ENCODE assay signal across 8 cellular contexts in genomic region chr17:44345497-44346026, GRCh38. TPM values are rescaled to one million over a fixed set of nuclear protein-coding genes. Genes with fewer than 3 reads are reported as not detected.
A peak's percentile ranks its signal among the peaks of the same experiment; 100 is the strongest.
DNase-seq lines count a peak whose midpoint lies in the region; ATAC-seq and TF ChIP-seq lines count a peak whose summit lies in the region.

No MANE protein-coding gene starts in this region.

- POLR2A ChIA-PET in CD4-positive, alpha-beta memory T cell (lab: Charles Lee; ENCODE audit: partially characterized antibody), result interaction anchor here (0.6 to 2.2 kb wide), 18 partner anchors 8 to 222 kb away, joined by 3 to 22 read pairs (median 5); partner anchors contain the start of genes HDAC5, RUNDC3A and UBTF

- H3K27me3 Mint-ChIP-seq in CD4-positive, alpha-beta memory T cell, result peaks cover 0 to 2% of the 10 kb centered on the region in 2 donors

- no peaks in the 10 kb centered on the region for H3K9me3 ChIP-seq in CD4-positive, alpha-beta memory T cell (ENCODE audit: control insufficient read depth in 1 of 2, low read length in 2 of 2)

- CTCF ChIA-PET in CD4-positive, alpha-beta memory T cell (lab: Charles Lee; ENCODE audit: partially characterized antibody), result interaction anchor here (0.7 to 3.6 kb wide), 22 partner anchors 9 to 205 kb away, joined by 3 to 41 read pairs (median 6); partner anchors contain the start of genes FAM171A2, HROB and TMUB2

- intact Hi-C loops in CD4-positive, alpha-beta memory T cell (cut with micrococcal nuclease), result loop anchor here (2.0 kb wide), 1 partner anchor 15 kb away; no protein-coding TSS in a partner anchor

- TF ChIP-seq CTCF in coronary artery (IDR thresholded peaks at IDR 0.05), result no peak

- H3K27ac ChIP-seq in CD4-positive, alpha-beta memory T cell (ENCODE audit: low read depth, low read length), result peak overlapping the region; percentile 57
- H3K27ac ChIP-seq in coronary artery, result peak overlapping the region; percentile 74 to 90

- peak; percentile 8 for ATAC-seq in GM21381 (IDR thresholded peaks at IDR 0.05; ENCODE audit: unreplicated experiment)

- DNase-seq in CD4-positive, alpha-beta memory T cell, result peak in 3 of 5 donors; percentile 34 to 43 (median 37)
- DNase-seq in NCI-H1092 treated with DMSO at 0.1 percent for 48 hours (lab: John Stamatoyannopoulos, UW) (peak; percentile 73), T-helper 9 cell (peak; percentile 35), coronary artery (ENCODE audit: low spot score) (no peak), kidney glomerular epithelial cell (lab: John Stamatoyannopoulos, UW) (peak; percentile 62), HuH-7 (ENCODE audit: low spot score) (no peak)
- DNase-seq in stimulated activated CD4-positive, alpha-beta T cell treated with anti-CD3 and anti-CD28 coated beads, Interleukin-15, amount 100 ng/mL, for 24 hours, result peak; percentile 48

- peaks cover 11 to 31% (median 19%) of the 10 kb centered on the region in 4 donors for H3K4me1 Mint-ChIP-seq in CD4-positive, alpha-beta memory T cell

- no peaks in the 10 kb centered on the region for H3K27me3 ChIP-seq in CD4-positive, alpha-beta memory T cell (ENCODE audit: insufficient read depth, low read length)

- peak overlapping the region; percentile 90 to 97 for H3K4me3 ChIP-seq in CD4-positive, alpha-beta memory T cell (ENCODE audit: low read length in 2 of 2)
- peak overlapping the region; percentile 86 for H3K4me3 ChIP-seq in coronary artery

- peaks cover 10% of the 10 kb centered on the region for H3K4me1 ChIP-seq in CD4-positive, alpha-beta memory T cell (ENCODE audit: insufficient read depth, low read length)

- no peaks in the 10 kb centered on the region for H3K36me3 ChIP-seq in CD4-positive, alpha-beta memory T cell (ENCODE audit: insufficient read depth, low read length)

- H3K27ac Mint-ChIP-seq in CD4-positive, alpha-beta memory T cell, result peak overlapping the region; percentile 69 to 88 (median 82)

- H3K9me3 Mint-ChIP-seq in CD4-positive, alpha-beta memory T cell, result no peaks in the 10 kb centered on the region

- peaks cover 0 to 10% of the 10 kb centered on the region in 2 donors for H3K36me3 Mint-ChIP-seq in CD4-positive, alpha-beta memory T cell

- H3K4me3 Mint-ChIP-seq in CD4-positive, alpha-beta memory T cell, result peak overlapping the region; percentile 90 to 97 (median 92)

RNA-seq across cellular contexts. Expression of gene GRN, which starts 0.5 kb away (rescaled TPM):
- total RNA-seq in CD4-positive, alpha-beta memory T cell, result 10 to 100 TPM; 49.5 to 50.0 TPM
- 10 to 100 TPM; 45.9 to 69.2 TPM for polyA plus RNA-seq in CD4-positive, alpha-beta memory T cell

RNA-seq across cellular contexts. Expression of gene FAM171A2, which starts 18.1 kb away (rescaled TPM):
- under 1 TPM; 0.52 to 0.72 TPM for total RNA-seq in CD4-positive, alpha-beta memory T cell
- under 1 TPM in 1 of 2 donors, not detected in 1; 0.13 TPM for polyA plus RNA-seq in CD4-positive, alpha-beta memory T cell

RNA-seq across cellular contexts. Expression of gene SLC25A39, which starts 20.9 kb away (rescaled TPM):
- 10 to 100 TPM; 91.2 to 94.4 TPM for total RNA-seq in CD4-positive, alpha-beta memory T cell
- 100 to 1,000 TPM; 116 to 140 TPM for polyA plus RNA-seq in CD4-positive, alpha-beta memory T cell

RNA-seq across cellular contexts. Expression of gene RUNDC3A, which starts 37.2 kb away (rescaled TPM):
- total RNA-seq in CD4-positive, alpha-beta memory T cell, result under 1 TPM in 1 of 2 experiments, not detected in 1; 0.19 TPM
- polyA plus RNA-seq in CD4-positive, alpha-beta memory T cell, result under 1 TPM in 1 of 2 donors, not detected in 1; 0.28 TPM

RNA-seq across cellular contexts. Expression of gene ITGA2B, which starts 43.9 kb away (rescaled TPM):
- 1 to 10 TPM in 1 of 2 experiments, under 1 TPM in 1; 0.44 to 1.0 TPM for total RNA-seq in CD4-positive, alpha-beta memory T cell
- not detected for polyA plus RNA-seq in CD4-positive, alpha-beta memory T cell

Comparison
In these comparisons a context has a peak if more than half of its experiments do, and no peak if none do; other contexts are left out.
1. DNase-seq: peak in CD4-positive, alpha-beta memory T cell (3 of 5), NCI-H1092 treated with DMSO at 0.1 percent for 48 hours (single experiment), T-helper 9 cell (single experiment), kidney glomerular epithelial cell (single experiment) and stimulated activated CD4-positive, alpha-beta T cell treated with anti-CD3 and anti-CD28 coated beads, Interleukin-15, amount 100 ng/mL, for 24 hours (single experiment); none in coronary artery (single experiment) and HuH-7 (single experiment).